1 cellular context compared by ENCODE assay signal in genomic region chr5:77138981-77139380, GRCh38.
TF ChIP-seq lines count a peak whose summit lies in the region.

No MANE protein-coding gene starts in this region.

TF ChIP-seq in HEK293T, 16 proteins besides CTCF, POLR2A, EP300 and RAD21 (continued from another document):
- no peak for TF ChIP-seq FOXA1 (IDR thresholded peaks at IDR 0.05)
